Comparison of ENCODE assay signal across 8 cellular contexts in the genomic region with DNA sequence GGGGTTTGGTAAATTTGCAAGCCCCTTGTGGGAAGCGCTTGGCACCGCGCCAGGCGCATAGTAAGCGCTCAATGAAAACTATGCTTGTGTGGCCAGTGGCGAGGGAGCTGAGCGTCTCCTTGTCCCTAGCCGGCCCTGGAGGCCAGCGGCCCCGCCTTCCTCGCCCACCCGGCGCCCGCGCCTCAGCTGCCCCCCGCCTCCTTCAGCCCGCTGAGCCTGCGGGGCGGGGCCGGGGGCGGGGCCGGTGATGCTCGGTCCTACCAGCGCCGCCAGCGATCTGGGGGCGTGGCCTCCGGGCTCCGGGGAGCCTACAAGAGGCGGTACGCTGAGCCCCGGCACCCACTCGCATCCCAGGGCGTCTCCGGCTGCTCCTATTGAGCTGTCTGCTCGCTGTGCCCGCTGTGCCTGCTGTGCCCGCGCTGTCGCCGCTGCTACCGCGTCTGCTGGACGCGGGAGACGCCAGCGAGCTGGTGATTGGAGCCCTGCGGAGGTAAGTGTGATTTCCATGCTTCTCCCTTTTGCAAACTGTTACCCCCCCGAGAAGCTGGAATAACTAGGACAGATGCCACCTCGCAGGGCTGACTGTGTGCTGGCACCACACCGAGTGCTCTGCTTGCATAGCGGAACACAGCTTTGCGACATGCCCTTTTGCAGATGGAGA. TPM values are rescaled to one million over a fixed set of nuclear protein-coding genes. Genes with fewer than 3 reads are reported as not detected.
DNase-seq lines count a peak whose midpoint lies in the region; ATAC-seq and TF ChIP-seq lines count a peak whose summit lies in the region.

A gene with protein sequence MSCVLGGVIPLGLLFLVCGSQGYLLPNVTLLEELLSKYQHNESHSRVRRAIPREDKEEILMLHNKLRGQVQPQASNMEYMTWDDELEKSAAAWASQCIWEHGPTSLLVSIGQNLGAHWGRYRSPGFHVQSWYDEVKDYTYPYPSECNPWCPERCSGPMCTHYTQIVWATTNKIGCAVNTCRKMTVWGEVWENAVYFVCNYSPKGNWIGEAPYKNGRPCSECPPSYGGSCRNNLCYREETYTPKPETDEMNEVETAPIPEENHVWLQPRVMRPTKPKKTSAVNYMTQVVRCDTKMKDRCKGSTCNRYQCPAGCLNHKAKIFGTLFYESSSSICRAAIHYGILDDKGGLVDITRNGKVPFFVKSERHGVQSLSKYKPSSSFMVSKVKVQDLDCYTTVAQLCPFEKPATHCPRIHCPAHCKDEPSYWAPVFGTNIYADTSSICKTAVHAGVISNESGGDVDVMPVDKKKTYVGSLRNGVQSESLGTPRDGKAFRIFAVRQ (plus strand): TSS at position 342 of the 661 bp plus-strand sequence. CDS start 18,511 bp downstream, outside the sequence.

- no peak within 1 kb of the TSS for H4K8ac ChIP-seq in H9 (replicated peaks; ENCODE audit: insufficient read length, low read depth, low read length)

- H3K4ac ChIP-seq in H9 (ENCODE audit: low read depth, low read length), result no peak within 1 kb of the TSS

- POLR2A ChIA-PET in AG04450 (lab: Yijun Ruan, JAX), result interaction anchor here (0.5 to 4.0 kb wide), 34 partner anchors 9 to 190 kb away, joined by 3 to 70 read pairs (median 6); no protein-coding TSS in a partner anchor
- POLR2A ChIA-PET in activated CD4-positive, alpha-beta T cell treated with anti-CD3 and anti-CD28 coated beads for 36 hours (lab: Charles Lee), result interaction anchor here (0.6 to 1.2 kb wide), 2 partner anchors 18 to 703 kb away, joined by 3 to 6 read pairs; no protein-coding TSS in a partner anchor

- H3K4me3 Mint-ChIP-seq in H9, result peak within 1 kb of the TSS; percentile 63 to 86
- H3K4me3 Mint-ChIP-seq in activated CD4-positive, alpha-beta T cell treated with anti-CD3 and anti-CD28 coated beads for 36 hours, result peak within 1 kb of the TSS; percentile 58

- H3K4me2 ChIP-seq in H9 (ENCODE audit: insufficient read depth, insufficient read length, low read length), result peak within 1 kb of the TSS; percentile 46
- peak within 1 kb of the TSS; percentile 97 for H3K4me2 ChIP-seq in smooth muscle cell

- H4K20me1 ChIP-seq in H9 (ENCODE audit: control insufficient read depth, insufficient read depth, insufficient read length), result no peaks in the 10 kb centered on the region
- H4K20me1 ChIP-seq in smooth muscle cell (ENCODE audit: low read depth), result peaks cover 32% of the 10 kb centered on the region

- H3K27me3 Mint-ChIP-seq in H9 (ENCODE audit: low read depth), result peaks cover 78% of the 10 kb centered on the region
- H3K27me3 Mint-ChIP-seq in activated CD4-positive, alpha-beta T cell treated with anti-CD3 and anti-CD28 coated beads for 36 hours, result peaks cover 13% of the 10 kb centered on the region

- DNase-seq in AG04450 (ENCODE audit: low read depth, low spot score) (peak; percentile 63), H9 (peak; percentile 94), NCI-H226 (peak; percentile 87), cerebellar cortex (ENCODE audit: low spot score) (peak; percentile 72), islet precursor cell (peak; percentile 96), smooth muscle cell (lab: John Stamatoyannopoulos, UW; ENCODE audit: unreplicated experiment) (peak; percentile 89)
- DNase-seq in activated CD4-positive, alpha-beta T cell treated with anti-CD3 and anti-CD28 coated beads for 36 hours, result peak; percentile 93

- no peak within 1 kb of the TSS for H3K23ac ChIP-seq in H9 (ENCODE audit: insufficient read length, low read depth, low read length)

- peaks cover 13% of the 10 kb centered on the region in 2 experiments for H3K4me1 Mint-ChIP-seq in H9
- H3K4me1 Mint-ChIP-seq in activated CD4-positive, alpha-beta T cell treated with anti-CD3 and anti-CD28 coated beads for 36 hours, result peaks cover 8% of the 10 kb centered on the region

- no peak within 1 kb of the TSS for H4K5ac ChIP-seq in H9 (ENCODE audit: insufficient read length, low read depth, low read length)

- no peaks in the 10 kb centered on the region for H3K23me2 ChIP-seq in H9 (ENCODE audit: insufficient read length, low read depth, low read length, poor library complexity, severe bottlenecking)

- H3K9me3 ChIP-seq in AG04450 (ENCODE audit: control insufficient read depth, insufficient read depth, low read length) (no peaks in the 10 kb centered on the region; the same call in 1 of the 2 replicates), H9 (ENCODE audit: control insufficient read depth, low read depth, low read length) (no peaks in the 10 kb centered on the region), smooth muscle cell (replicated peaks; ENCODE audit: low read depth) (no peaks in the 10 kb centered on the region)

- TF ChIP-seq CTCF in AG04450 (IDR thresholded peaks at IDR 0.05; ENCODE audit: low read depth, low read length), result no peak
- no peak for TF ChIP-seq CTCF in H9 (conservative IDR thresholded peaks at IDR 0.05)
- TF ChIP-seq CTCF in smooth muscle cell (IDR thresholded peaks at IDR 0.05; ENCODE audit: borderline replicate concordance, insufficient read depth, poor library complexity, severe bottlenecking), result no peak

- H3K4me3 ChIP-seq in AG04450 (ENCODE audit: low read depth, low read length), result peak within 1 kb of the TSS; percentile 90
- peak within 1 kb of the TSS; percentile 66 for H3K4me3 ChIP-seq in smooth muscle cell

- H4K91ac ChIP-seq in H9 (ENCODE audit: insufficient read length, low read depth, low read length), result no peak within 1 kb of the TSS

- peak; percentile 100 for ATAC-seq in activated CD4-positive, alpha-beta T cell treated with anti-CD3 and anti-CD28 coated beads for 36 hours
- no peak for ATAC-seq in GM21381 (IDR thresholded peaks at IDR 0.05; ENCODE audit: unreplicated experiment)

- no peaks in the 10 kb centered on the region for H3K36me3 Mint-ChIP-seq in H9 (ENCODE audit: insufficient read depth in 1 of 3, low read depth in 3 of 3)
- no peaks in the 10 kb centered on the region for H3K36me3 Mint-ChIP-seq in activated CD4-positive, alpha-beta T cell treated with anti-CD3 and anti-CD28 coated beads for 36 hours (ENCODE audit: low read depth)

- no peak within 1 kb of the TSS; the same call in 1 of the 2 replicates for H3K14ac ChIP-seq in H9 (ENCODE audit: insufficient read depth, low read length)

- CTCF ChIA-PET in AG04450 (lab: Charles Lee), result interaction anchor here (0.5 to 1.2 kb wide), 3 partner anchors 13 to 125 kb away, joined by 3 to 5 read pairs (median 5); no protein-coding TSS in a partner anchor
- CTCF ChIA-PET in activated CD4-positive, alpha-beta T cell treated with anti-CD3 and anti-CD28 coated beads for 36 hours (lab: Charles Lee), result interaction anchor here (0.5 to 1.1 kb wide), 5 partner anchors 10 to 305 kb away, joined by 3 to 5 read pairs (median 4); no protein-coding TSS in a partner anchor

- H3F3A ChIP-seq in smooth muscle cell (ENCODE audit: low read depth), result peaks cover 10% of the 10 kb centered on the region

- H3K27ac ChIP-seq in AG04450 (ENCODE audit: low read depth, low read length) (peak within 1 kb of the TSS; percentile 31), H9 (ENCODE audit: insufficient read length, low read depth, low read length) (no peak within 1 kb of the TSS), smooth muscle cell (ENCODE audit: low read depth) (peak within 1 kb of the TSS; percentile 95)

- H3K4me1 ChIP-seq in H9 (ENCODE audit: insufficient read depth, low read length) (no peaks in the 10 kb centered on the region; the same call in 1 of the 2 replicates), smooth muscle cell (ENCODE audit: low read depth) (no peaks in the 10 kb centered on the region)

- H3K9ac ChIP-seq in H9 (ENCODE audit: extremely low read depth, insufficient read length, low read length) (no peak within 1 kb of the TSS), smooth muscle cell (ENCODE audit: low read depth) (peak within 1 kb of the TSS; percentile 26)

- H3T11ph ChIP-seq in H9 (ENCODE audit: low read length), result no peak within 1 kb of the TSS

- no peak within 1 kb of the TSS for H2BK5ac ChIP-seq in H9 (ENCODE audit: insufficient read length, low read length)

- no peak within 1 kb of the TSS for H2BK120ac ChIP-seq in H9 (ENCODE audit: low read depth, low read length, poor library complexity, severe bottlenecking)

- H3K27me3 ChIP-seq in AG04450 (ENCODE audit: control insufficient read depth, insufficient read depth, low read length), result no peaks in the 10 kb centered on the region
- H3K27me3 ChIP-seq in H9 (ENCODE audit: insufficient read depth, low read length), result peaks cover 14% of the 10 kb centered on the region; the same call in 1 of the 2 replicates
- H3K27me3 ChIP-seq in smooth muscle cell (ENCODE audit: low read depth), result no peaks in the 10 kb centered on the region

- intact Hi-C loops in activated CD4-positive, alpha-beta T cell treated with anti-CD3 and anti-CD28 coated beads for 36 hours (cut with DNase I, micrococcal nuclease), result loop anchor here in 1 of 2 experiments (1.0 to 5.0 kb wide), 2 partner anchors 153 to 315 kb away; a partner anchor contains a TSS

- H2BK15ac ChIP-seq in H9 (ENCODE audit: low read depth, low read length), result no peak within 1 kb of the TSS

- H2AK5ac ChIP-seq in H9 (ENCODE audit: insufficient read length, low read length), result no peak within 1 kb of the TSS

- no CpG with 5 or more reads among the region's 53 CpGs for WGBS in H9 (ENCODE audit: extremely low coverage, insufficient read length, low lambda C conversion rate)
- WGBS in smooth muscle cell (ENCODE audit: low lambda C conversion rate), result 4% methylated on average over 32 of the region's 53 CpGs

- no peak within 1 kb of the TSS for H3K56ac ChIP-seq in H9 (ENCODE audit: insufficient read length, low read depth, low read length)

- H3K36me3 ChIP-seq in smooth muscle cell (ENCODE audit: low read depth), result no peaks in the 10 kb centered on the region

- no peak within 1 kb of the TSS for H3K27ac Mint-ChIP-seq in H9
- H3K27ac Mint-ChIP-seq in activated CD4-positive, alpha-beta T cell treated with anti-CD3 and anti-CD28 coated beads for 36 hours, result no peak within 1 kb of the TSS

- no peak within 1 kb of the TSS for H2BK12ac ChIP-seq in H9 (ENCODE audit: insufficient read length, low read depth, low read length)

- H3K18ac ChIP-seq in H9 (ENCODE audit: insufficient read length, low read depth, low read length), result no peak within 1 kb of the TSS

- H2AFZ ChIP-seq in H9 (ENCODE audit: low read length), result peak within 1 kb of the TSS; percentile 17
- H2AFZ ChIP-seq in smooth muscle cell (ENCODE audit: low read depth), result no peak within 1 kb of the TSS

- no peaks in the 10 kb centered on the region for H3K79me2 ChIP-seq in H9 (ENCODE audit: insufficient read depth, low read length)
- H3K79me2 ChIP-seq in smooth muscle cell (ENCODE audit: low read depth), result peaks cover 50% of the 10 kb centered on the region

- H2BK20ac ChIP-seq in H9 (ENCODE audit: low read depth, low read length, poor library complexity, severe bottlenecking), result no peak within 1 kb of the TSS

- H3K9me3 Mint-ChIP-seq in H9, result no peaks in the 10 kb centered on the region; a peak in 2 of 5 replicates
- no peaks in the 10 kb centered on the region for H3K9me3 Mint-ChIP-seq in activated CD4-positive, alpha-beta T cell treated with anti-CD3 and anti-CD28 coated beads for 36 hours (ENCODE audit: low read depth)

- H3K79me1 ChIP-seq in H9 (ENCODE audit: insufficient read depth, low read depth, low read length, poor library complexity, severe bottlenecking), result no peaks in the 10 kb centered on the region

RNA-seq across cellular contexts. Expression of the gene that starts here (rescaled TPM):
- polyA plus RNA-seq in AG04450 (2011; rRNA removed) (91.5 and 103 TPM in 2 replicates), smooth muscle cell (79.7 and 105 TPM in 2 replicates)
- 186 and 231 TPM in 2 replicates for polyA minus RNA-seq in AG04450 (2011; rRNA and poly(A)+ RNA removed)
- total RNA-seq in H9 (2021) (2.1 and 2.3 TPM in 2 replicates), smooth muscle cell (63.1 and 104 TPM in 2 replicates)
- under 1 TPM; 0.05 to 0.11 TPM for total RNA-seq in activated CD4-positive, alpha-beta T cell treated with anti-CD3 and anti-CD28 coated beads for 36 hours

Comparison
In these comparisons a context has a peak if more than half of its experiments do, and no peak if none do; other contexts are left out.
1. RNA of the gene that starts here (total RNA-seq): 63.1 to 104 TPM in smooth muscle cell; 2.1 to 2.3 TPM in H9 and 0.05 to 0.11 TPM in activated CD4-positive, alpha-beta T cell treated with anti-CD3 and anti-CD28 coated beads for 36 hours; every median in the first group is over 10 times any median in the second.
2. Peak in DNase-seq and ATAC-seq in activated CD4-positive, alpha-beta T cell treated with anti-CD3 and anti-CD28 coated beads for 36 hours; RNA of the gene not detected or under 1 TPM.
3. Peak in every context shown above with its lines, with median percentiles within 50 percentile points of each other: DNase-seq.